Comparison of ENCODE assay signal across 12 cellular contexts in the genomic region with DNA sequence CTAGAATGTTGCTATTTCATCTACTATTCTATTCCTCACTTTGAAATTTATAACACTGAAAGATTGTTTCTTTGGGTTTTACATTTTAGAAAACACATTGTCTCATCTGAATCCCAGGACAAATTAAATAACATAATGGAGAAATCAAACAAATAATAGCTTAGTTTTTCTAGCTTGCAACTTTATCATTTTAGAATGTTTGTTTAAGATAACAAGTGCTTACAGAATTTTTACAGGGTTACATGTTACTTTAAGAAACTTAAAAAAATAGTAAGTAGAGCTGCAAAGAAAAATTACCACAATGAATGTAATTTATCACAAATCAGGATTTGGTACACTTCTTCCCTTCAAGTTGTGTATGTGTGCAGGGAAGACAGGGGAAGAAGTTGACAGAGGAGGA. TPM values are rescaled to one million over a fixed set of nuclear protein-coding genes. Genes with fewer than 3 reads are reported as not detected.
DNase-seq lines count a peak whose midpoint lies in the region; ATAC-seq and TF ChIP-seq lines count a peak whose summit lies in the region.
"Had no signal": no experiment of that assay in that cellular context is flagged by ENCODE, and none has a peak within 500 bp of the region (broad histone marks: within the 10 kb centered on the region; RNA-seq: fewer than 3 reads in every experiment).

No MANE protein-coding gene starts in this region.

- H3K27ac Mint-ChIP-seq in central memory CD8-positive, alpha-beta T cell (ENCODE audit: low read depth), result peak overlapping the region; percentile 87
- H3K27ac Mint-ChIP-seq in natural killer cell, result peak overlapping the region in 1 of 2 donors; percentile 34
- H3K27ac Mint-ChIP-seq: activated CD4-positive, alpha-beta memory T cell treated with anti-CD3 and anti-CD28 coated beads, Interleukin-2, amount 10 ng/mL, durations not matched to agents 7 days and 5 days had no signal

- no peak overlapping the region for H2BK12ac ChIP-seq in trophoblast cell (ENCODE audit: low read length)

- H4K12ac ChIP-seq in trophoblast cell (ENCODE audit: low read depth, low read length), result no peak overlapping the region

- DNase-seq in heart right ventricle, result no peak
- no peak for DNase-seq in Right ventricle myocardium superior
- no peak for DNase-seq in central memory CD8-positive, alpha-beta T cell (ENCODE audit: low spot score in 2 of 2)
- DNase-seq in natural killer cell, result no peak
- DNase-seq in vagina (ENCODE audit: extremely low spot score in 2 of 2), result no peak
- no peak for DNase-seq in trophoblast cell
- DNase-seq: activated CD4-positive, alpha-beta memory T cell treated with anti-CD3 and anti-CD28 coated beads, Interleukin-2, amount 10 ng/mL, durations not matched to agents 7 days and 5 days; dermis blood vessel endothelial cell; NCI-H1048; occipital lobe had no signal

- no peaks in the 10 kb centered on the region for H3K9me3 Mint-ChIP-seq in central memory CD8-positive, alpha-beta T cell
- no peaks in the 10 kb centered on the region for H3K9me3 Mint-ChIP-seq in natural killer cell
- H3K9me3 Mint-ChIP-seq: activated CD4-positive, alpha-beta memory T cell treated with anti-CD3 and anti-CD28 coated beads, Interleukin-2, amount 10 ng/mL, durations not matched to agents 7 days and 5 days had no signal

- no peak overlapping the region for H3K4me3 Mint-ChIP-seq in central memory CD8-positive, alpha-beta T cell
- H3K4me3 Mint-ChIP-seq in natural killer cell, result peak overlapping the region; percentile 85

- TF ChIP-seq CTCF in heart right ventricle (IDR thresholded peaks at IDR 0.05), result no peak
- no peak for TF ChIP-seq CTCF in natural killer cell (IDR thresholded peaks at IDR 0.05)
- no peak for TF ChIP-seq CTCF in vagina (IDR thresholded peaks at IDR 0.05)

- no peaks in the 10 kb centered on the region for H3K79me2 ChIP-seq in trophoblast cell (ENCODE audit: control insufficient read depth, insufficient read depth, low read length, poor library complexity)

- intact Hi-C loops in heart right ventricle (cut with DNase I) (loop anchor here in 2 of 10 donors (5.0 kb wide), 2 partner anchors 153 to 158 kb away; no protein-coding TSS in a partner anchor), Right ventricle myocardium superior (cut with DNase I) (no loop called here), natural killer cell (cut with micrococcal nuclease) (no loop called here), vagina (cut with DNase I) (no loop called here)

- H3K27me3 Mint-ChIP-seq in central memory CD8-positive, alpha-beta T cell, result peaks cover 10% of the 10 kb centered on the region
- peaks cover 19 to 20% of the 10 kb centered on the region in 2 donors for H3K27me3 Mint-ChIP-seq in natural killer cell (ENCODE audit: low read depth in 2 of 2)

- no peak overlapping the region for H2BK5ac ChIP-seq in trophoblast cell (ENCODE audit: low read depth, low read length, poor library complexity)

- H3K4me3 ChIP-seq in heart right ventricle (peak overlapping the region in 3 of 10 donors; percentile 34 to 53 (median 52)), vagina (no peak overlapping the region), trophoblast cell (ENCODE audit: low read depth, low read length) (no peak overlapping the region)

- no peaks in the 10 kb centered on the region for H3K27me3 ChIP-seq in heart right ventricle
- no peaks in the 10 kb centered on the region for H3K27me3 ChIP-seq in vagina
- H3K27me3 ChIP-seq in trophoblast cell (ENCODE audit: insufficient read depth, low read length), result no peaks in the 10 kb centered on the region

- H2AFZ ChIP-seq in trophoblast cell (ENCODE audit: insufficient read depth, low read length, poor library complexity), result no peak overlapping the region

- H3K4me2 ChIP-seq in trophoblast cell (ENCODE audit: low read length), result no peak overlapping the region

- H3K4me1 Mint-ChIP-seq in central memory CD8-positive, alpha-beta T cell, result peaks cover 20% of the 10 kb centered on the region
- H3K4me1 Mint-ChIP-seq in natural killer cell, result peaks cover 16 to 18% of the 10 kb centered on the region in 2 donors

- H2BK120ac ChIP-seq in trophoblast cell (ENCODE audit: insufficient read depth, low read length, poor library complexity), result no peak overlapping the region

- no peak overlapping the region for H3K4ac ChIP-seq in trophoblast cell (ENCODE audit: low read depth, low read length)

- peaks cover 0 to 36% (median 21%) of the 10 kb centered on the region in 9 donors for H3K36me3 ChIP-seq in heart right ventricle
- H3K36me3 ChIP-seq in vagina, result peaks cover 0 to 13% of the 10 kb centered on the region in 2 donors
- H3K36me3 ChIP-seq in trophoblast cell (ENCODE audit: control insufficient read depth in 1 of 2, insufficient read depth in 2 of 2, low read length in 2 of 2), result no peaks in the 10 kb centered on the region

- H3K23ac ChIP-seq in trophoblast cell (ENCODE audit: low read length), result no peak overlapping the region

- no peak overlapping the region for H3K14ac ChIP-seq in trophoblast cell (ENCODE audit: low read length)

- no peak overlapping the region for H2AK5ac ChIP-seq in trophoblast cell (ENCODE audit: low read length)

- H3K18ac ChIP-seq in trophoblast cell (ENCODE audit: low read length), result no peak overlapping the region

- peaks cover 2% of the 10 kb centered on the region for H3K36me3 Mint-ChIP-seq in central memory CD8-positive, alpha-beta T cell (ENCODE audit: insufficient read depth)
- no peaks in the 10 kb centered on the region for H3K36me3 Mint-ChIP-seq in natural killer cell

- H3K27ac ChIP-seq in heart right ventricle (peak overlapping the region; percentile 66 to 93 (median 85)), vagina (peak overlapping the region; percentile 82), trophoblast cell (ENCODE audit: low read depth, low read length) (no peak overlapping the region)

- no peaks in the 10 kb centered on the region for H3K9me3 ChIP-seq in heart right ventricle
- no peaks in the 10 kb centered on the region for H3K9me3 ChIP-seq in vagina
- no peaks in the 10 kb centered on the region for H3K9me3 ChIP-seq in trophoblast cell (ENCODE audit: insufficient read depth, low read depth, low read length)

- H3K9ac ChIP-seq in trophoblast cell (ENCODE audit: low read length), result no peak overlapping the region

- no peak overlapping the region for H4K91ac ChIP-seq in trophoblast cell (ENCODE audit: low read depth, low read length)

- peaks cover 6% of the 10 kb centered on the region for H3K79me1 ChIP-seq in trophoblast cell (ENCODE audit: low read length)

- ATAC-seq in heart right ventricle (no peak), Right ventricle myocardium superior (ENCODE audit: poor library complexity) (no peak), natural killer cell (no peak), GM19324 (IDR thresholded peaks at IDR 0.05; ENCODE audit: low FRiP score, unreplicated experiment) (no peak), GM21390 (IDR thresholded peaks at IDR 0.05; ENCODE audit: unreplicated experiment) (no peak)
- ATAC-seq in central memory CD8-positive, alpha-beta T cell (replicated peaks; ENCODE audit: extremely low read depth, poor library complexity, severe bottlenecking), result no peak

- H4K8ac ChIP-seq in trophoblast cell (ENCODE audit: low read depth, low read length), result no peak overlapping the region

- no peak for TF ChIP-seq POLR2A in vagina (IDR thresholded peaks at IDR 0.05)

- H3K4me1 ChIP-seq in heart right ventricle, result peaks cover 14 to 75% (median 52%) of the 10 kb centered on the region in 9 donors
- peaks cover 14% of the 10 kb centered on the region for H3K4me1 ChIP-seq in vagina
- H3K4me1 ChIP-seq in trophoblast cell (ENCODE audit: control insufficient read depth in 1 of 2, insufficient read depth in 2 of 2, low read length in 2 of 2), result peaks cover 3 to 6% of the 10 kb centered on the region in 2 experiments

RNA-seq across cellular contexts. Expression of gene CAV2, which starts 11.3 kb away (rescaled TPM):
- total RNA-seq in heart right ventricle (100 to 1,000 TPM; 196 to 277 (median 244) TPM), Right ventricle myocardium superior (183 TPM), natural killer cell (1 to 10 TPM in 1 of 3 donors, not detected in 2; 1.9 TPM), vagina (42.5 TPM)
- 100 to 1,000 TPM in 1 of 2 donors, 10 to 100 TPM in 1; 56.3 to 136 TPM for polyA plus RNA-seq in heart right ventricle
- 8.4 and 8.5 TPM in 2 replicates for polyA plus RNA-seq in trophoblast cell (2013)
- total RNA-seq: activated CD4-positive, alpha-beta memory T cell treated with anti-CD3 and anti-CD28 coated beads, Interleukin-2, amount 10 ng/mL, durations not matched to agents 7 days and 5 days had no signal

RNA-seq across cellular contexts. Expression of gene CAV1, which starts 14.0 kb away (rescaled TPM):
- total RNA-seq in heart right ventricle (100 to 1,000 TPM; 195 to 364 (median 287) TPM), Right ventricle myocardium superior (300 TPM), natural killer cell (not detected), vagina (162 TPM)
- polyA plus RNA-seq in heart right ventricle, result 100 to 1,000 TPM in 1 of 2 donors, 10 to 100 TPM in 1; 93.0 to 198 TPM
- polyA plus RNA-seq in trophoblast cell (2013), result 24.4 and 26.2 TPM in 2 replicates

Comparison
In these comparisons a context has a peak if more than half of its experiments do, and no peak if none do; other contexts are left out.
1. RNA of gene CAV2, which starts 11.3 kb away (total RNA-seq): 196 to 277 TPM in heart right ventricle, 183 TPM in Right ventricle myocardium superior (single experiment) and 42.5 TPM in vagina (single experiment); 1.9 TPM in natural killer cell; every median in the first group is over 10 times any median in the second.
2. RNA of gene CAV1, which starts 14.0 kb away (total RNA-seq): 195 to 364 TPM in heart right ventricle, 300 TPM in Right ventricle myocardium superior (single experiment) and 162 TPM in vagina (single experiment); not detected in natural killer cell; every median in the first group is over 100 times any median in the second.